Comparison of ENCODE assay signal across 10 cellular contexts in the genomic region with DNA sequence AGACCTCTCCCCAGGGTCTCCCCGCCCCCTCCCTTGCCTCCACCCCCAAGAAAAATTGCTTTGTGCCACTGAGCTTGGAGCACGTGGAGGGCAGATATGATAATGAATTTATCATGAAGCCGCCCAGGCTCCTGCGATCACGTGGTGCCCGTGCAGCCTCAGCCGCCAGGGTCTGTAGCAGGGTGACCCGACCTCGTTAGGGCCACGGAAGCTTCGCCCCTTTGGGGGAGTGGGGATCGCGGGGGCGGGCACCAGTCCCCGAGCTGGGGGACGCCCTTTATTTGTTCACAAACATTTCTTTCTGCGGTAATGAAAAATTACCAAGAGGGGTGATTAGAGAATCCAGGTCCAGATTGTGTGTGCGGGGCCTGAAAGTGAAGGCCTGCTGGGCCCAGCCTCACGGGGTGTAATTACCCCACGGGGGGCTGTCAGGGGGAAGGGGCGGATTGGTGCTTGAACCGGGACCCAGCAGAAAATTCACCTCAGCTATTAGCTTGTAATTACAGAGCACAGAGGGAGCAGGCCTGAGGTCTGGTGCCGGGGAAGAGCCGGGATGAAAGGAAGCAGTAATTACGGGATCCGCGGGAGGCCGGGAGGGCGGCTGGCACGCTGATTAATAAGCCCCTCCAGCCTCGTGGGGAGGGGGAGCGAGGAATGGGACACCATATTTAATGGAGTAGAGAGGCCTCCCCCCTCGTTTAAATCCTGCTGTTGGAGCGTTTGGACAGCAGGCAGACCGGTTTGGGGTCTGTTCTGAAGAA. TPM values are rescaled to one million over a fixed set of nuclear protein-coding genes. Genes with fewer than 3 reads are reported as not detected.
DNase-seq lines count a peak whose midpoint lies in the region; ATAC-seq and TF ChIP-seq lines count a peak whose summit lies in the region.
"Had no signal": no experiment of that assay in that cellular context is flagged by ENCODE, and none has a peak within 500 bp of the region (broad histone marks: within the 10 kb centered on the region; RNA-seq: fewer than 3 reads in every experiment).

No MANE protein-coding gene starts in this region.

- intact Hi-C loops in natural killer cell (cut with micrococcal nuclease) = no loop called here

- TF ChIP-seq CTCF in natural killer cell (IDR thresholded peaks at IDR 0.05) (no peak), WTC11 (IDR thresholded peaks at IDR 0.05) (no peak), type B pancreatic cell (conservative IDR thresholded peaks at IDR 0.05) (no peak)

- CTCF ChIA-PET in WTC11 (lab: Charles Lee) = interaction anchor here (0.5 to 6.9 kb wide), 19 partner anchors 9 to 464 kb away, joined by 3 to 115 read pairs (median 5); no protein-coding TSS in a partner anchor

- no peak for ATAC-seq in natural killer cell
- ATAC-seq in natural killer cell treated with Interleukin-12 subunit alpha and Interleukin-12 subunit beta and Interleukin-15 and Interleukin-18, amount 100 ng/mL, for 72 hours = no peak
- ATAC-seq in WTC11 = peak; percentile 50
- ATAC-seq in HG03025 (IDR thresholded peaks at IDR 0.05; ENCODE audit: low FRiP score, unreplicated experiment) = no peak
- ATAC-seq: activated T-helper 17 cell treated with anti-CD3 and anti-CD28 coated beads, Interleukin-2, amount 50 U/mL, for 72 hours had no signal

- H3K36me3 Mint-ChIP-seq in natural killer cell (no peaks in the 10 kb centered on the region), WTC11 (peaks cover 20% of the 10 kb centered on the region), type B pancreatic cell (peaks cover 9% of the 10 kb centered on the region)
- no peaks in the 10 kb centered on the region for H3K36me3 Mint-ChIP-seq in natural killer cell treated with Interleukin-12 subunit alpha and Interleukin-12 subunit beta and Interleukin-15 and Interleukin-18, amount 100 ng/mL, for 72 hours

- H3K4me3 Mint-ChIP-seq in natural killer cell = peak overlapping the region; percentile 64
- H3K4me3 Mint-ChIP-seq in natural killer cell treated with Interleukin-12 subunit alpha and Interleukin-12 subunit beta and Interleukin-15 and Interleukin-18, amount 100 ng/mL, for 72 hours = no peak overlapping the region
- H3K4me3 Mint-ChIP-seq in WTC11 = peak overlapping the region; percentile 53
- H3K4me3 Mint-ChIP-seq in type B pancreatic cell = peak overlapping the region; percentile 77
- H3K4me3 Mint-ChIP-seq: activated T-helper 17 cell treated with anti-CD3 and anti-CD28 coated beads, Interleukin-2, amount 50 U/mL, for 72 hours had no signal

- H3K27ac Mint-ChIP-seq in natural killer cell = peak overlapping the region; percentile 60 to 88
- H3K27ac Mint-ChIP-seq in natural killer cell treated with Interleukin-12 subunit alpha and Interleukin-12 subunit beta and Interleukin-15 and Interleukin-18, amount 100 ng/mL, for 72 hours = peak overlapping the region in 1 of 2 donors; percentile 50
- peak overlapping the region; percentile 70 for H3K27ac Mint-ChIP-seq in WTC11
- H3K27ac Mint-ChIP-seq in type B pancreatic cell = peak overlapping the region; percentile 76
- H3K27ac Mint-ChIP-seq: activated T-helper 17 cell treated with anti-CD3 and anti-CD28 coated beads, Interleukin-2, amount 50 U/mL, for 72 hours had no signal

- POLR2A ChIA-PET in WTC11 (lab: Charles Lee) = interaction anchor here (0.7 kb wide), 1 partner anchor 134 kb away, joined by 3 read pairs; no protein-coding TSS in a partner anchor

- H3K9me3 Mint-ChIP-seq in natural killer cell = no peaks in the 10 kb centered on the region
- H3K9me3 Mint-ChIP-seq in natural killer cell treated with Interleukin-12 subunit alpha and Interleukin-12 subunit beta and Interleukin-15 and Interleukin-18, amount 100 ng/mL, for 72 hours = peaks cover 3% of the 10 kb centered on the region
- H3K9me3 Mint-ChIP-seq in WTC11 = peaks cover 20% of the 10 kb centered on the region
- no peaks in the 10 kb centered on the region for H3K9me3 Mint-ChIP-seq in type B pancreatic cell
- H3K9me3 Mint-ChIP-seq: activated T-helper 17 cell treated with anti-CD3 and anti-CD28 coated beads, Interleukin-2, amount 50 U/mL, for 72 hours had no signal

- H3K4me1 Mint-ChIP-seq in natural killer cell = peaks cover 70 to 85% of the 10 kb centered on the region in 2 donors
- peaks cover 26 to 50% of the 10 kb centered on the region in 2 donors for H3K4me1 Mint-ChIP-seq in natural killer cell treated with Interleukin-12 subunit alpha and Interleukin-12 subunit beta and Interleukin-15 and Interleukin-18, amount 100 ng/mL, for 72 hours (ENCODE audit: low read depth in 2 of 2)
- H3K4me1 Mint-ChIP-seq in WTC11 = peaks cover 50% of the 10 kb centered on the region
- peaks cover 41% of the 10 kb centered on the region for H3K4me1 Mint-ChIP-seq in type B pancreatic cell (ENCODE audit: unreplicated experiment)

- no peak for DNase-seq in natural killer cell
- DNase-seq in natural killer cell treated with Interleukin-12 subunit alpha and Interleukin-12 subunit beta and Interleukin-15 and Interleukin-18, amount 100 ng/mL, for 72 hours (ENCODE audit: low spot score) = no peak
- peak; percentile 64 for DNase-seq in WTC11 (ENCODE audit: low spot score)
- DNase-seq in left kidney (ENCODE audit: low read depth, low spot score) = peak; percentile 82
- DNase-seq in type B pancreatic cell (ENCODE audit: extremely low spot score, unreplicated experiment) = no peak
- DNase-seq in UCSD-AML1 (lab: John Stamatoyannopoulos, UW; ENCODE audit: unreplicated experiment) = no peak
- DNase-seq in RKO (ENCODE audit: low spot score) = no peak
- DNase-seq: effector memory CD4-positive, alpha-beta T cell had no signal

- H3K27me3 Mint-ChIP-seq in natural killer cell (ENCODE audit: low read depth in 2 of 2) = no peaks in the 10 kb centered on the region
- no peaks in the 10 kb centered on the region for H3K27me3 Mint-ChIP-seq in natural killer cell treated with Interleukin-12 subunit alpha and Interleukin-12 subunit beta and Interleukin-15 and Interleukin-18, amount 100 ng/mL, for 72 hours
- H3K27me3 Mint-ChIP-seq in WTC11 (ENCODE audit: low read depth) = no peaks in the 10 kb centered on the region
- H3K27me3 Mint-ChIP-seq in type B pancreatic cell = no peaks in the 10 kb centered on the region
- H3K27me3 Mint-ChIP-seq: activated T-helper 17 cell treated with anti-CD3 and anti-CD28 coated beads, Interleukin-2, amount 50 U/mL, for 72 hours had no signal

TF ChIP-seq in WTC11, 78 proteins besides CTCF, POLR2A, EP300 and RAD21:
- TF ChIP-seq ZNF121 (CRISPR knock-in tag; IDR thresholded peaks at IDR 0.05) (no peak), ZNF138 (CRISPR knock-in tag; conservative IDR thresholded peaks at IDR 0.05) (no peak), ZNF423 (CRISPR knock-in tag; IDR thresholded peaks at IDR 0.05) (peak; percentile 60; the same call in 1 of the 2 replicates), SP1 (CRISPR knock-in tag; conservative IDR thresholded peaks at IDR 0.05) (0 out of 2 replicates have a peak, but pooled peaks have one; percentile 25)
- TF ChIP-seq, protein P1, sequence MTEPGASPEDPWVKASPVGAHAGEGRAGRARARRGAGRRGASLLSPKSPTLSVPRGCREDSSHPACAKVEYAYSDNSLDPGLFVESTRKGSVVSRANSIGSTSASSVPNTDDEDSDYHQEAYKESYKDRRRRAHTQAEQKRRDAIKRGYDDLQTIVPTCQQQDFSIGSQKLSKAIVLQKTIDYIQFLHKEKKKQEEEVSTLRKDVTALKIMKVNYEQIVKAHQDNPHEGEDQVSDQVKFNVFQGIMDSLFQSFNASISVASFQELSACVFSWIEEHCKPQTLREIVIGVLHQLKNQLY (CRISPR knock-in tag; IDR thresholded peaks at IDR 0.05) = no peak
- TF ChIP-seq, protein P2, sequence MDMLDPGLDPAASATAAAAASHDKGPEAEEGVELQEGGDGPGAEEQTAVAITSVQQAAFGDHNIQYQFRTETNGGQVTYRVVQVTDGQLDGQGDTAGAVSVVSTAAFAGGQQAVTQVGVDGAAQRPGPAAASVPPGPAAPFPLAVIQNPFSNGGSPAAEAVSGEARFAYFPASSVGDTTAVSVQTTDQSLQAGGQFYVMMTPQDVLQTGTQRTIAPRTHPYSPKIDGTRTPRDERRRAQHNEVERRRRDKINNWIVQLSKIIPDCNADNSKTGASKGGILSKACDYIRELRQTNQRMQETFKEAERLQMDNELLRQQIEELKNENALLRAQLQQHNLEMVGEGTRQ (CRISPR knock-in tag; IDR thresholded peaks at IDR 0.05) = peak; percentile 80
- TF ChIP-seq, protein P3, sequence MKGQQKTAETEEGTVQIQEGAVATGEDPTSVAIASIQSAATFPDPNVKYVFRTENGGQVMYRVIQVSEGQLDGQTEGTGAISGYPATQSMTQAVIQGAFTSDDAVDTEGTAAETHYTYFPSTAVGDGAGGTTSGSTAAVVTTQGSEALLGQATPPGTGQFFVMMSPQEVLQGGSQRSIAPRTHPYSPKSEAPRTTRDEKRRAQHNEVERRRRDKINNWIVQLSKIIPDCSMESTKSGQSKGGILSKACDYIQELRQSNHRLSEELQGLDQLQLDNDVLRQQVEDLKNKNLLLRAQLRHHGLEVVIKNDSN (CRISPR knock-in tag; IDR thresholded peaks at IDR 0.05) = peak; percentile 78
- TF ChIP-seq, protein P4, sequence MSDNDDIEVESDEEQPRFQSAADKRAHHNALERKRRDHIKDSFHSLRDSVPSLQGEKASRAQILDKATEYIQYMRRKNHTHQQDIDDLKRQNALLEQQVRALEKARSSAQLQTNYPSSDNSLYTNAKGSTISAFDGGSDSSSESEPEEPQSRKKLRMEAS (CRISPR knock-in tag; IDR thresholded peaks at IDR 0.05) = 0 out of 2 replicates have a peak, but pooled peaks have one; percentile 50

RNA-seq across cellular contexts. Expression of a gene that starts 13.2 kb away (rescaled TPM):
- total RNA-seq in natural killer cell (100 to 1,000 TPM; 232 to 277 (median 233) TPM), WTC11 (2021) (91.0 to 124 TPM (median 93.8 TPM) in 3 replicates), type B pancreatic cell (ENCODE audit: low replicate concordance) (101 and 112 TPM in 2 replicates)
- 100 to 1,000 TPM in 1 of 2 donors, 10 to 100 TPM in 1; 84.9 to 146 TPM for total RNA-seq in natural killer cell treated with Interleukin-12 subunit alpha and Interleukin-12 subunit beta and Interleukin-15 and Interleukin-18, amount 100 ng/mL, for 72 hours

Comparison
In these comparisons a context has a peak if more than half of its experiments do, and no peak if none do; other contexts are left out.
1. DNase-seq: peak in WTC11 (single experiment) and left kidney (single experiment); none in natural killer cell (single experiment), natural killer cell treated with Interleukin-12 subunit alpha and Interleukin-12 subunit beta and Interleukin-15 and Interleukin-18, amount 100 ng/mL, for 72 hours (single experiment), type B pancreatic cell (single experiment), UCSD-AML1 (single experiment) and RKO (single experiment).